8 cellular contexts compared by ENCODE assay signal in genomic region chr14:89304972-89305703, GRCh38.
A peak's percentile ranks its signal among the peaks of the same experiment; 100 is the strongest.
DNase-seq lines count a peak whose midpoint lies in the region; ATAC-seq and TF ChIP-seq lines count a peak whose summit lies in the region.

No MANE protein-coding gene starts in this region.

- H3K36me3 ChIP-seq in adrenal gland (replicated peaks in 1 of 2) (no peaks in the 10 kb centered on the region), thyroid gland (no peaks in the 10 kb centered on the region)

- ATAC-seq in GM21447 (IDR thresholded peaks at IDR 0.05; ENCODE audit: unreplicated experiment) = peak; percentile 40
- no peak for ATAC-seq in foreskin keratinocyte

- 31 to 39% (median 32%) methylated on average over 13 to 16 of the region's 16 CpGs for WGBS in adrenal gland, 4 donors
- WGBS in thyroid gland, 2 donors = 62 to 65% methylated on average over 16 of the region's 16 CpGs

- DNase-seq in adrenal gland = peak; percentile 49 to 71 (median 66)
- peak; percentile 10 for DNase-seq in kidney tubule cell (ENCODE audit: low spot score)
- no peak for DNase-seq in thyroid gland
- DNase-seq in H4 (ENCODE audit: low spot score) = no peak
- DNase-seq in foreskin keratinocyte = no peak

- H3K36me3 Mint-ChIP-seq in IgD-negative memory B cell = peaks cover 5% of the 10 kb centered on the region

- peaks cover 51 to 78% (median 66%) of the 10 kb centered on the region in 3 donors for H3K4me1 Mint-ChIP-seq in IgD-negative memory B cell

- H3K4me3 ChIP-seq in adrenal gland (no peak overlapping the region), thyroid gland (replicated peaks in 1 of 3) (no peak overlapping the region)

- peaks cover 52 to 58% of the 10 kb centered on the region in 2 donors for H3K4me1 ChIP-seq in adrenal gland (replicated peaks in 1 of 2)
- H3K4me1 ChIP-seq in thyroid gland = peaks cover 21 to 39% of the 10 kb centered on the region in 2 donors
- peaks cover 11% of the 10 kb centered on the region for H3K4me1 ChIP-seq in foreskin keratinocyte

- no peaks in the 10 kb centered on the region for H3K9me3 ChIP-seq in adrenal gland (replicated peaks in 1 of 3)
- no peaks in the 10 kb centered on the region for H3K9me3 ChIP-seq in thyroid gland

- intact Hi-C loops in adrenal gland (cut with DNase I) (no loop called here), thyroid gland (cut with DNase I) (no loop called here)

- H3K4me3 Mint-ChIP-seq in IgD-negative memory B cell = peak overlapping the region; percentile 82 to 90 (median 90)

- no peaks in the 10 kb centered on the region for H3K9me3 Mint-ChIP-seq in IgD-negative memory B cell

- H3K27ac ChIP-seq in adrenal gland (peak overlapping the region; percentile 71 to 95 (median 91)), thyroid gland (peak overlapping the region in 2 of 3 donors; percentile 83), foreskin keratinocyte (no peak overlapping the region)

- TF ChIP-seq CTCF in GM12873 (IDR thresholded peaks at IDR 0.05; ENCODE audit: insufficient read depth, low read depth, low read length, missing control alignments) (peak; percentile 22), adrenal gland (IDR thresholded peaks at IDR 0.05) (peak in 3 of 6 experiments; percentile 6 to 30 (median 25)), thyroid gland (IDR thresholded peaks at IDR 0.05) (no peak), foreskin keratinocyte (conservative IDR thresholded peaks at IDR 0.05) (no peak)

- TF ChIP-seq POLR2A in adrenal gland (IDR thresholded peaks at IDR 0.05) (peak; percentile 8 to 20), thyroid gland (IDR thresholded peaks at IDR 0.05) (no peak)

- H3K27me3 ChIP-seq in adrenal gland (no peaks in the 10 kb centered on the region), thyroid gland (no peaks in the 10 kb centered on the region), foreskin keratinocyte (no peaks in the 10 kb centered on the region)

- H3K27me3 Mint-ChIP-seq in IgD-negative memory B cell = no peaks in the 10 kb centered on the region

- peak overlapping the region; percentile 97 to 99 (median 99) for H3K27ac Mint-ChIP-seq in IgD-negative memory B cell

Comparison
In these comparisons a context has a peak if more than half of its experiments do, and no peak if none do; other contexts are left out.
1. DNase-seq: peak in adrenal gland (7 of 7) and kidney tubule cell (single experiment); none in thyroid gland (0 of 2), H4 (single experiment) and foreskin keratinocyte (0 of 2).
2. POLR2A ChIP-seq: peak in adrenal gland (2 of 2); none in thyroid gland (0 of 2).